Comparison of ENCODE assay signal across 8 cellular contexts in genomic region chr9:128323192-128323730, GRCh38. TPM values are rescaled to one million over a fixed set of nuclear protein-coding genes. Genes with fewer than 3 reads are reported as not detected.
DNase-seq lines count a peak whose midpoint lies in the region; ATAC-seq and TF ChIP-seq lines count a peak whose summit lies in the region.

No MANE protein-coding gene starts in this region.

- DNase-seq in heart right ventricle = no peak
- no peak for DNase-seq in cardiac septum (ENCODE audit: low spot score)
- DNase-seq in activated T-cell treated with anti-CD3 and anti-CD28 coated beads, Interleukin-2, amount 50 U/mL, for 4 hours = no peak
- DNase-seq in SHP77 treated with DMSO at 0.1 percent for 48 hours (lab: John Stamatoyannopoulos, UW) = no peak
- DNase-seq in G401 (ENCODE audit: low spot score) = no peak

- H3K4me3 Mint-ChIP-seq in activated T-cell treated with anti-CD3 and anti-CD28 coated beads, Interleukin-2, amount 50 U/mL, for 4 hours = peak overlapping the region; percentile 95

- no peaks in the 10 kb centered on the region for H3K9me3 Mint-ChIP-seq in activated T-cell treated with anti-CD3 and anti-CD28 coated beads, Interleukin-2, amount 50 U/mL, for 4 hours

- H3K4me1 Mint-ChIP-seq in activated T-cell treated with anti-CD3 and anti-CD28 coated beads, Interleukin-2, amount 50 U/mL, for 4 hours (ENCODE audit: low read depth) = peaks cover 16% of the 10 kb centered on the region

- H3K4me3 ChIP-seq in heart right ventricle = peak overlapping the region; percentile 73 to 100 (median 92)
- H3K4me3 ChIP-seq in iPS-18c (ENCODE audit: insufficient read depth, low read depth, low read length) = peak overlapping the region; percentile 86
- H3K4me3 ChIP-seq in subcutaneous abdominal adipose tissue (ENCODE audit: low read depth in 1 of 5, low read length in 5 of 5) = peak overlapping the region; percentile 75 to 95 (median 88)

- peaks cover 12% of the 10 kb centered on the region for H3K36me3 Mint-ChIP-seq in activated T-cell treated with anti-CD3 and anti-CD28 coated beads, Interleukin-2, amount 50 U/mL, for 4 hours (ENCODE audit: insufficient read depth)

- peak overlapping the region in 9 of 10 donors; percentile 82 to 96 (median 92) for H3K27ac ChIP-seq in heart right ventricle
- H3K27ac ChIP-seq in subcutaneous abdominal adipose tissue (ENCODE audit: low read depth, low read length) = peak overlapping the region; percentile 85

- H3K9me3 ChIP-seq in heart right ventricle (no peaks in the 10 kb centered on the region), iPS-18c (ENCODE audit: control insufficient read depth, insufficient read depth, low read length) (no peaks in the 10 kb centered on the region), subcutaneous abdominal adipose tissue (ENCODE audit: control insufficient read depth in 5 of 5, low read length in 5 of 5) (no peaks in the 10 kb centered on the region)

- no peak for ATAC-seq in heart right ventricle
- ATAC-seq in activated T-cell treated with anti-CD3 and anti-CD28 coated beads, Interleukin-2, amount 50 U/mL, for 4 hours = peak; percentile 48 to 56
- no peak for ATAC-seq in HG02763 (IDR thresholded peaks at IDR 0.05; ENCODE audit: unreplicated experiment)

- no peaks in the 10 kb centered on the region for H3K27me3 Mint-ChIP-seq in activated T-cell treated with anti-CD3 and anti-CD28 coated beads, Interleukin-2, amount 50 U/mL, for 4 hours (ENCODE audit: low read depth)

- in situ Hi-C loops in G401 (cut with HindIII; ENCODE audit: low sequenced_read_pairs) = no loop called here

- H3K36me3 ChIP-seq in heart right ventricle (peaks cover 0 to 66% (median 0%) of the 10 kb centered on the region in 9 donors), subcutaneous abdominal adipose tissue (ENCODE audit: control insufficient read depth in 5 of 5, insufficient read depth in 5 of 5, low read length in 5 of 5) (peaks cover 0 to 32% (median 21%) of the 10 kb centered on the region in 5 donors)

- TF ChIP-seq CTCF in heart right ventricle (IDR thresholded peaks at IDR 0.05) = no peak

- H3K9ac ChIP-seq in subcutaneous abdominal adipose tissue (ENCODE audit: low read length in 5 of 5) = peak overlapping the region; percentile 43 to 89 (median 80)

- peaks cover 8 to 44% (median 35%) of the 10 kb centered on the region in 9 donors for H3K4me1 ChIP-seq in heart right ventricle
- H3K4me1 ChIP-seq in subcutaneous abdominal adipose tissue (ENCODE audit: control insufficient read depth in 5 of 5, insufficient read depth in 5 of 5, low read length in 5 of 5) = peaks cover 3 to 26% (median 25%) of the 10 kb centered on the region in 5 donors

- H3K27me3 ChIP-seq in heart right ventricle (no peaks in the 10 kb centered on the region), subcutaneous abdominal adipose tissue (ENCODE audit: control insufficient read depth in 5 of 5, insufficient read depth in 4 of 5, low read length in 5 of 5) (no peaks in the 10 kb centered on the region)

- 26% methylated on average over 16 of the region's 16 CpGs for WGBS in heart right ventricle, 2 donors

- intact Hi-C loops in heart right ventricle (cut with DNase I) = loop anchor here in 4 of 10 donors (5.0 to 10.0 kb wide), 2 partner anchors 46 to 128 kb away; partner anchors contain the start of genes GOLGA2 (in 3 of the 4), SWI5 (in 3 of the 4) and CIZ1 (in 1 of the 4)
- intact Hi-C loops in cardiac septum (cut with DNase I) = loop anchor here (5.0 kb wide), 1 partner anchor 46 kb away; the partner anchor contains the start of genes GOLGA2 and SWI5

RNA-seq across cellular contexts. Expression of gene COQ4, which starts 0.6 kb away (rescaled TPM):
- total RNA-seq in heart right ventricle (10 to 100 TPM; 26.5 to 35.8 (median 30.0) TPM), cardiac septum (25.9 TPM)
- 10 to 100 TPM; 36.3 to 42.8 TPM for polyA plus RNA-seq in heart right ventricle
- total RNA-seq in activated T-cell treated with anti-CD3 and anti-CD28 coated beads, Interleukin-2, amount 50 U/mL, for 4 hours = 10 to 100 TPM; 60.7 to 63.9 (median 62.4) TPM
- total RNA-seq in G401 (2014; rRNA removed; shearing (Covaris generic)) = 35.0 and 44.3 TPM in 2 replicates

RNA-seq across cellular contexts. Expression of gene TRUB2, which starts 1.0 kb away (rescaled TPM):
- total RNA-seq in heart right ventricle = 10 to 100 TPM; 32.8 to 50.3 (median 44.2) TPM
- polyA plus RNA-seq in heart right ventricle = 10 to 100 TPM; 18.0 to 27.4 TPM
- total RNA-seq in cardiac septum = 30.7 TPM
- total RNA-seq in activated T-cell treated with anti-CD3 and anti-CD28 coated beads, Interleukin-2, amount 50 U/mL, for 4 hours = 10 to 100 TPM; 64.6 to 71.7 (median 69.7) TPM
- total RNA-seq in G401 (2014; rRNA removed; shearing (Covaris generic)) = 28.2 and 31.8 TPM in 2 replicates

RNA-seq across cellular contexts. Expression of gene SLC27A4, which starts 17.1 kb away (rescaled TPM):
- total RNA-seq in heart right ventricle = 10 to 100 TPM in 9 of 10 donors, 1 to 10 TPM in 1; 10.0 to 26.3 (median 15.5) TPM
- 10 to 100 TPM; 35.0 to 37.2 TPM for polyA plus RNA-seq in heart right ventricle
- 17.4 TPM for total RNA-seq in cardiac septum
- 10 to 100 TPM; 51.3 to 59.0 (median 56.0) TPM for total RNA-seq in activated T-cell treated with anti-CD3 and anti-CD28 coated beads, Interleukin-2, amount 50 U/mL, for 4 hours
- 48.7 and 49.0 TPM in 2 replicates for total RNA-seq in G401 (2014; rRNA removed; shearing (Covaris generic))

RNA-seq across cellular contexts. Expression of gene SWI5, which starts 47.2 kb away (rescaled TPM):
- total RNA-seq in heart right ventricle = 10 to 100 TPM; 13.9 to 23.8 (median 20.8) TPM
- 10 to 100 TPM; 17.0 to 46.3 TPM for polyA plus RNA-seq in heart right ventricle
- total RNA-seq in cardiac septum = 17.7 TPM
- 10 to 100 TPM; 18.6 to 19.5 (median 19.1) TPM for total RNA-seq in activated T-cell treated with anti-CD3 and anti-CD28 coated beads, Interleukin-2, amount 50 U/mL, for 4 hours
- total RNA-seq in G401 (2014; rRNA removed; shearing (Covaris generic)) = 25.9 and 31.0 TPM in 2 replicates

RNA-seq across cellular contexts. Expression of gene GOLGA2, which starts 47.5 kb away (rescaled TPM):
- total RNA-seq in heart right ventricle (100 to 1,000 TPM in 1 of 10 donors, 10 to 100 TPM in 9; 78.0 to 101 (median 89.1) TPM), cardiac septum (120 TPM)
- 10 to 100 TPM; 85.7 to 91.8 TPM for polyA plus RNA-seq in heart right ventricle
- total RNA-seq in activated T-cell treated with anti-CD3 and anti-CD28 coated beads, Interleukin-2, amount 50 U/mL, for 4 hours = 10 to 100 TPM; 39.4 to 48.2 (median 46.5) TPM
- total RNA-seq in G401 (2014; rRNA removed; shearing (Covaris generic)) = 32.9 and 37.9 TPM in 2 replicates

Comparison
In these comparisons a context has a peak if more than half of its experiments do, and no peak if none do; other contexts are left out.
1. ATAC-seq: peak in activated T-cell treated with anti-CD3 and anti-CD28 coated beads, Interleukin-2, amount 50 U/mL, for 4 hours (2 of 2); none in heart right ventricle (0 of 8) and HG02763 (single experiment).
2. Peak in every context shown above with its lines, with median percentiles within 50 percentile points of each other: H3K4me3 ChIP-seq.